16 cellular contexts compared by ENCODE assay signal in the genomic region with DNA sequence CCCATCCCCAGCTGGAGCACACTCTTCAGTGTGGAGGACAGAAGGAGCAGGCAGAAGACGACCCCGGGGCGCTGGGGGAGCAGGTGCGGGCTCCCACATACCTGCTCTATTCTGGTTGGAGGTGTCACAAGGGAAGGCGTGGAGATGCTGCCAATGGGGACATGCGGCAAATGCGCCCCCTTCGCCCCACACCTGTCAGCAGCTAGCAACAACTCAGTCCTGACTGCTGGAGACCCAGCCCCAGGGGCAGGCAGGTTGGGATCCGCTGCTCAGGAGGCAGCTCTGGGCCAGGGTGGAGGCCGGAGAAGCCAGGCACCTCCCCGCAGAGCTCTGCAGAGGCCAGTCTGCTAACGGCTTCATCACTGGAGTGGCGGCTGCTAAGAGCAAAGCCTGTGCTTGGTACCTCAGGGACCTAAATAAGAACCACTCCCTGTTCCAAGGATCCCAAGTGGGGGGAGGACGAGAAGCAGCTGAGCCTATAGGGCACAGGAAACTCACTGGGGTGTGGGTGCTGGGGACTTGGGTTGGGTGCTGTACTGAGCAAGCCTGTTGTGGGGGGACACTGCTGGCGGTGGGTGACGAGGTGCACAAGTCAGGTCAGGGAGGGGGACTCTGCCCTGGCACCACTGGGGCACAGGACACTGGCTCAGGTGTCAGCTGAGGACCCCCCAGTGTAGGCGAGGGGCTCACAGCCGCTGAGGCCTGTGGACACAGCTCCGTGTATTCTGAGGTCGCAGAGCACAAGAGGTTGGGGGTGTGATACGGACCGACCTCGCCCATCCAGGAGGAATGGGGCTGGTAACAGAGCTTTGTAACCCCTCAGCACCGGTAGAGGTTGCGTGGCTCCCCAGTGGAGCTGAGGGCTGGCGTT. TPM values are rescaled to one million over a fixed set of nuclear protein-coding genes. Genes with fewer than 3 reads are reported as not detected.
DNase-seq lines count a peak whose midpoint lies in the region; ATAC-seq and TF ChIP-seq lines count a peak whose summit lies in the region.
"Had no signal": no experiment of that assay in that cellular context is flagged by ENCODE, and none has a peak within 500 bp of the region (broad histone marks: within the 10 kb centered on the region; RNA-seq: fewer than 3 reads in every experiment).

No MANE protein-coding gene starts in this region.

- peaks cover 26% of the 10 kb centered on the region for H3K36me3 ChIP-seq in GM06990 (ENCODE audit: control insufficient read depth, insufficient read depth, low read length)
- peaks cover 0 to 18% of the 10 kb centered on the region in 2 experiments; a peak in 1 of 3 replicates for H3K36me3 ChIP-seq in HEK293 (ENCODE audit: control insufficient read depth in 2 of 2, insufficient read depth in 1 of 2, low read length in 2 of 2)
- H3K36me3 ChIP-seq in lower lobe of right lung, result peaks cover 20% of the 10 kb centered on the region

- no peak overlapping the region for H3K27ac Mint-ChIP-seq in T-helper 17 cell
- no peak overlapping the region for H3K27ac Mint-ChIP-seq in neural crest cell (ENCODE audit: unreplicated experiment)
- H3K27ac Mint-ChIP-seq: HFFc6 had no signal

- H3K4me1 ChIP-seq in HEK293 (ENCODE audit: control insufficient read depth, insufficient read depth, low read length) (peaks cover 10% of the 10 kb centered on the region; the same call in 1 of the 2 replicates), lower lobe of right lung (peaks cover 23% of the 10 kb centered on the region)

- H3K27me3 ChIP-seq in GM06990 (replicated peaks; ENCODE audit: control insufficient read depth, insufficient read depth, low read length) (no peaks in the 10 kb centered on the region), lower lobe of right lung (ENCODE audit: low read depth) (no peaks in the 10 kb centered on the region)
- H3K27me3 ChIP-seq: gastroesophageal sphincter had no signal

- H3K36me3 Mint-ChIP-seq in T-helper 17 cell (ENCODE audit: low read depth) (peaks cover 4% of the 10 kb centered on the region), neural crest cell (ENCODE audit: low read depth) (peaks cover 15% of the 10 kb centered on the region)

- POLR2A ChIA-PET in HEK293 (lab: Yijun Ruan, JAX), result no interaction called here

- H3K4me3 Mint-ChIP-seq in T-helper 17 cell (peak overlapping the region; percentile 21), neural crest cell (peak overlapping the region; percentile 41)
- H3K4me3 Mint-ChIP-seq: activated CD8-positive, alpha-beta T cell treated with anti-CD3 and anti-CD28 coated beads for 36 hours; HFFc6 had no signal

- no peak for DNase-seq in GM06990 (ENCODE audit: extremely low read depth, insufficient read length)
- no peak for DNase-seq in T-helper 17 cell
- no peak for DNase-seq in neural crest cell (ENCODE audit: low read depth, low spot score)
- no peak for DNase-seq in lower lobe of right lung
- DNase-seq: activated CD8-positive, alpha-beta T cell treated with anti-CD3 and anti-CD28 coated beads for 36 hours; amniotic stem cell; HFFc6; immature natural killer cell; SK-N-SH had no signal

- no peaks in the 10 kb centered on the region for H3K27me3 Mint-ChIP-seq in T-helper 17 cell
- peaks cover 2% of the 10 kb centered on the region for H3K27me3 Mint-ChIP-seq in neural crest cell (ENCODE audit: low read depth)
- H3K27me3 Mint-ChIP-seq: activated CD8-positive, alpha-beta T cell treated with anti-CD3 and anti-CD28 coated beads for 36 hours; naive thymus-derived CD8-positive, alpha-beta T cell had no signal

- H3K9me3 ChIP-seq in HEK293 (ENCODE audit: control insufficient read depth, insufficient read depth, low read depth, low read length) (no peaks in the 10 kb centered on the region), T-helper 17 cell (ENCODE audit: control insufficient read depth, low read length, poor library complexity, severe bottlenecking) (no peaks in the 10 kb centered on the region), lower lobe of right lung (no peaks in the 10 kb centered on the region)
- H3K9me3 ChIP-seq: gastroesophageal sphincter, SK-N-SH had no signal

- peak overlapping the region; percentile 40 for H3K4me3 ChIP-seq in GM06990 (replicated peaks; ENCODE audit: low read depth, low read length)
- H3K4me3 ChIP-seq in HEK293 (ENCODE audit: low read depth, low read length), result no peak overlapping the region
- no peak overlapping the region for H3K4me3 ChIP-seq in lower lobe of right lung
- H3K4me3 ChIP-seq: gastroesophageal sphincter, lung had no signal

- TF ChIP-seq CTCF in GM06990 (IDR thresholded peaks at IDR 0.05; ENCODE audit: insufficient read depth, low read length, poor library complexity, severe bottlenecking), result no peak
- no peak for TF ChIP-seq CTCF in HEK293 (tag by site-specific recombination; IDR thresholded peaks at IDR 0.05)
- no peak for TF ChIP-seq CTCF in neural crest cell (conservative IDR thresholded peaks at IDR 0.05)
- TF ChIP-seq CTCF in lower lobe of right lung (IDR thresholded peaks at IDR 0.05), result no peak

- ATAC-seq in T-helper 17 cell (no peak), lower lobe of right lung (no peak), HG02885 (IDR thresholded peaks at IDR 0.05; ENCODE audit: poor library complexity, unreplicated experiment) (no peak), GM19328 (IDR thresholded peaks at IDR 0.05; ENCODE audit: unreplicated experiment) (no peak)
- ATAC-seq: activated CD8-positive, alpha-beta T cell treated with anti-CD3 and anti-CD28 coated beads for 36 hours; gastroesophageal sphincter had no signal

- H3K27ac ChIP-seq in HEK293 (ENCODE audit: extremely low read depth, low read depth, low read length) (no peak overlapping the region), lower lobe of right lung (no peak overlapping the region)
- H3K27ac ChIP-seq: gastroesophageal sphincter had no signal

- intact Hi-C loops in lower lobe of right lung (cut with DNase I), result no loop called here

- no peaks in the 10 kb centered on the region for H3K9me3 Mint-ChIP-seq in neural crest cell

- H3K4me1 Mint-ChIP-seq in T-helper 17 cell (peaks cover 21% of the 10 kb centered on the region), neural crest cell (peaks cover 20% of the 10 kb centered on the region)

- CTCF ChIA-PET in HEK293 (lab: Yijun Ruan, JAX), result interaction anchor here (0.7 to 1.1 kb wide), 3 partner anchors 31 to 449 kb away, joined by 4 read pairs; no protein-coding TSS in a partner anchor

TF ChIP-seq in HEK293, 187 proteins besides CTCF, POLR2A, EP300 and RAD21:
- TF ChIP-seq, protein P1, sequence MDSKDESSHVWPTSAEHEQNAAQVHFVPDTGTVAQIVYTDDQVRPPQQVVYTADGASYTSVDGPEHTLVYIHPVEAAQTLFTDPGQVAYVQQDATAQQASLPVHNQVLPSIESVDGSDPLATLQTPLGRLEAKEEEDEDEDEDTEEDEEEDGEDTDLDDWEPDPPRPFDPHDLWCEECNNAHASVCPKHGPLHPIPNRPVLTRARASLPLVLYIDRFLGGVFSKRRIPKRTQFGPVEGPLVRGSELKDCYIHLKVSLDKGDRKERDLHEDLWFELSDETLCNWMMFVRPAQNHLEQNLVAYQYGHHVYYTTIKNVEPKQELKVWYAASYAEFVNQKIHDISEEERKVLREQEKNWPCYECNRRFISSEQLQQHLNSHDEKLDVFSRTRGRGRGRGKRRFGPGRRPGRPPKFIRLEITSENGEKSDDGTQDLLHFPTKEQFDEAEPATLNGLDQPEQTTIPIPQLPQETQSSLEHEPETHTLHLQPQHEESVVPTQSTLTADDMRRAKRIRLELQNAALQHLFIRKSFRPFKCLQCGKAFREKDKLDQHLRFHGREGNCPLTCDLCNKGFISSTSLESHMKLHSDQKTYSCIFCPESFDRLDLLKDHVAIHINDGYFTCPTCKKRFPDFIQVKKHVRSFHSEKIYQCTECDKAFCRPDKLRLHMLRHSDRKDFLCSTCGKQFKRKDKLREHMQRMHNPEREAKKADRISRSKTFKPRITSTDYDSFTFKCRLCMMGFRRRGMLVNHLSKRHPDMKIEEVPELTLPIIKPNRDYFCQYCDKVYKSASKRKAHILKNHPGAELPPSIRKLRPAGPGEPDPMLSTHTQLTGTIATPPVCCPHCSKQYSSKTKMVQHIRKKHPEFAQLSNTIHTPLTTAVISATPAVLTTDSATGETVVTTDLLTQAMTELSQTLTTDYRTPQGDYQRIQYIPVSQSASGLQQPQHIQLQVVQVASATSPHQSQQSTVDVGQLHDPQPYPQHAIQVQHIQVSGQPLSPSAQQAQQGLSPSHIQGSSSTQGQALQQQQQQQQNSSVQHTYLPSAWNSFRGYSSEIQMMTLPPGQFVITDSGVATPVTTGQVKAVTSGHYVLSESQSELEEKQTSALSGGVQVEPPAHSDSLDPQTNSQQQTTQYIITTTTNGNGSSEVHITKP (tag by site-specific recombination; IDR thresholded peaks at IDR 0.05), result no peak
- TF ChIP-seq HOXA7 (CRISPR knock-in tag; IDR thresholded peaks at IDR 0.05; ENCODE audit: borderline replicate concordance), result no peak
- no peak for TF ChIP-seq ZNF555 (tag by site-specific recombination; conservative IDR thresholded peaks at IDR 0.05)
- no peak for TF ChIP-seq ZBTB17 (tag by site-specific recombination; IDR thresholded peaks at IDR 0.05)
- TF ChIP-seq ZBTB20 (tag by site-specific recombination; IDR thresholded peaks at IDR 0.05), result no peak
- 0 out of 2 replicates have a peak, but pooled peaks have one; percentile 15 for TF ChIP-seq GLIS2 (tag by site-specific recombination; IDR thresholded peaks at IDR 0.05)
- no peak for TF ChIP-seq HOXD13 (CRISPR knock-in tag; IDR thresholded peaks at IDR 0.05; ENCODE audit: borderline replicate concordance)
- TF ChIP-seq, protein P2, sequence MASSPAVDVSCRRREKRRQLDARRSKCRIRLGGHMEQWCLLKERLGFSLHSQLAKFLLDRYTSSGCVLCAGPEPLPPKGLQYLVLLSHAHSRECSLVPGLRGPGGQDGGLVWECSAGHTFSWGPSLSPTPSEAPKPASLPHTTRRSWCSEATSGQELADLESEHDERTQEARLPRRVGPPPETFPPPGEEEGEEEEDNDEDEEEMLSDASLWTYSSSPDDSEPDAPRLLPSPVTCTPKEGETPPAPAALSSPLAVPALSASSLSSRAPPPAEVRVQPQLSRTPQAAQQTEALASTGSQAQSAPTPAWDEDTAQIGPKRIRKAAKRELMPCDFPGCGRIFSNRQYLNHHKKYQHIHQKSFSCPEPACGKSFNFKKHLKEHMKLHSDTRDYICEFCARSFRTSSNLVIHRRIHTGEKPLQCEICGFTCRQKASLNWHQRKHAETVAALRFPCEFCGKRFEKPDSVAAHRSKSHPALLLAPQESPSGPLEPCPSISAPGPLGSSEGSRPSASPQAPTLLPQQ (tag by site-specific recombination; IDR thresholded peaks at IDR 0.05), result no peak

RNA-seq across cellular contexts. Expression of a gene that starts 19.2 kb away (rescaled TPM):
- total RNA-seq in T-helper 17 cell (10 to 100 TPM; 17.9 to 22.2 TPM), neural crest cell (0.41 TPM in 1 of 2 replicates, not detected in the other), lower lobe of right lung (44.8 TPM)

RNA-seq across cellular contexts. Expression of a gene that starts 42.1 kb away (rescaled TPM):
- total RNA-seq in T-helper 17 cell (not detected), neural crest cell (not detected in 2 replicates), lower lobe of right lung (not detected)
- total RNA-seq: activated CD8-positive, alpha-beta T cell treated with anti-CD3 and anti-CD28 coated beads for 36 hours; gastroesophageal sphincter; naive thymus-derived CD8-positive, alpha-beta T cell; renal cortical epithelial cell had no signal

RNA-seq across cellular contexts. Expression of a gene that starts 49.8 kb away (rescaled TPM):
- total RNA-seq in T-helper 17 cell, result 10 to 100 TPM; 40.1 to 43.2 TPM
- 12.7 and 13.1 TPM in 2 replicates for total RNA-seq in neural crest cell
- total RNA-seq in lower lobe of right lung, result 12.9 TPM

Comparison
In these comparisons a context has a peak if more than half of its experiments do, and no peak if none do; other contexts are left out.
1. RNA of a gene that starts 19.2 kb away (total RNA-seq): 44.8 TPM in lower lobe of right lung (single experiment) and 17.9 to 22.2 TPM in T-helper 17 cell; 0.41 TPM in neural crest cell; every median in the first group is over 10 times any median in the second.